In genomic region chr6:28895131-28895812, GRCh38 we compare ENCODE assay signal across 8 cellular contexts. TPM values are rescaled to one million over a fixed set of nuclear protein-coding genes. Genes with fewer than 3 reads are reported as not detected.
A peak's percentile ranks its signal among the peaks of the same experiment; 100 is the strongest.
DNase-seq lines count a peak whose midpoint lies in the region; ATAC-seq lines count a peak whose summit lies in the region.

No MANE protein-coding gene starts in this region.

- H3K27me3 Mint-ChIP-seq in activated T-helper 17 cell treated with anti-CD3 and anti-CD28 coated beads, Interleukin-2, amount 50 U/mL, for 72 hours = no peaks in the 10 kb centered on the region
- peaks cover 0 to 6% (median 0%) of the 10 kb centered on the region in 5 donors for H3K27me3 Mint-ChIP-seq in naive thymus-derived CD8-positive, alpha-beta T cell
- H3K27me3 Mint-ChIP-seq in stimulated activated naive B cell treated with anti-CD40 and anti-IgM and Interleukin-4, amounts not matched to agents 10 μg/mL and 1 μg/mL and 100 μg/mL, for 72 hours = peaks cover 11 to 13% of the 10 kb centered on the region in 2 donors

- peaks cover 25% of the 10 kb centered on the region for H3K36me3 Mint-ChIP-seq in activated T-helper 17 cell treated with anti-CD3 and anti-CD28 coated beads, Interleukin-2, amount 50 U/mL, for 72 hours (ENCODE audit: low read depth)
- peaks cover 0 to 3% (median under 1%) of the 10 kb centered on the region in 3 donors for H3K36me3 Mint-ChIP-seq in naive thymus-derived CD8-positive, alpha-beta T cell
- peaks cover 11 to 21% of the 10 kb centered on the region in 2 donors for H3K36me3 Mint-ChIP-seq in stimulated activated naive B cell treated with anti-CD40 and anti-IgM and Interleukin-4, amounts not matched to agents 10 μg/mL and 1 μg/mL and 100 μg/mL, for 72 hours

- 0 out of 2 replicates have a peak, but pooled peaks cover 5% of the 10 kb centered on the region for H3K4me1 ChIP-seq in GM23248 (ENCODE audit: insufficient read depth)

- peaks cover 2% of the 10 kb centered on the region; the same call in 1 of the 2 replicates for H3K36me3 ChIP-seq in GM23248 (ENCODE audit: low read depth)

- POLR2A ChIA-PET in naive thymus-derived CD8-positive, alpha-beta T cell (lab: Charles Lee) = interaction anchor here (0.7 to 6.2 kb wide), 29 partner anchors 10 to 1762 kb away, joined by 3 to 172 read pairs (median 5); partner anchors contain the start of genes TRIM27, ZNF311 and ZSCAN26

- H3K27ac ChIP-seq in GM23248 = peak overlapping the region; percentile 98

- no peaks in the 10 kb centered on the region for H4K20me1 ChIP-seq in GM23248 (ENCODE audit: insufficient read depth)

- in situ Hi-C loops in GM23248 (cut with MboI) = no loop called here

- H3K9me3 ChIP-seq in GM23248 (ENCODE audit: low read depth) = no peaks in the 10 kb centered on the region

- H3F3A ChIP-seq in GM23248 (ENCODE audit: insufficient read depth) = peaks cover 42% of the 10 kb centered on the region

- H3K9me2 ChIP-seq in GM23248 (ENCODE audit: insufficient read depth) = no peaks in the 10 kb centered on the region

- peak overlapping the region; percentile 100 for H3K27ac Mint-ChIP-seq in activated T-helper 17 cell treated with anti-CD3 and anti-CD28 coated beads, Interleukin-2, amount 50 U/mL, for 72 hours
- peak overlapping the region; percentile 99 to 100 (median 100) for H3K27ac Mint-ChIP-seq in naive thymus-derived CD8-positive, alpha-beta T cell
- H3K27ac Mint-ChIP-seq in stimulated activated naive B cell treated with anti-CD40 and anti-IgM and Interleukin-4, amounts not matched to agents 10 μg/mL and 1 μg/mL and 100 μg/mL, for 72 hours = peak overlapping the region; percentile 100

- H3K4me3 Mint-ChIP-seq in activated T-helper 17 cell treated with anti-CD3 and anti-CD28 coated beads, Interleukin-2, amount 50 U/mL, for 72 hours = peak overlapping the region; percentile 96
- H3K4me3 Mint-ChIP-seq in naive thymus-derived CD8-positive, alpha-beta T cell = peak overlapping the region; percentile 95 to 99 (median 98)
- peak overlapping the region; percentile 97 to 99 for H3K4me3 Mint-ChIP-seq in stimulated activated naive B cell treated with anti-CD40 and anti-IgM and Interleukin-4, amounts not matched to agents 10 μg/mL and 1 μg/mL and 100 μg/mL, for 72 hours

- DNase-seq in Daoy (ENCODE audit: low read depth) = peak; percentile 95
- peak; percentile 97 for DNase-seq in GM23248
- DNase-seq in Kasumi-1 (lab: John Stamatoyannopoulos, UW) = peak; percentile 92 to 94
- peak; percentile 97 for DNase-seq in RPMI7951 (ENCODE audit: low read depth)
- peak; percentile 99 for DNase-seq in fibroblast of peridontal ligament (ENCODE audit: extremely low read depth)
- DNase-seq in naive thymus-derived CD8-positive, alpha-beta T cell = peak; percentile 66 to 98 (median 94)
- peak; percentile 92 for DNase-seq in stimulated activated naive B cell treated with anti-CD40 and anti-IgM and Interleukin-4, amounts not matched to agents 10 μg/mL and 1 μg/mL and 100 μg/mL, for 72 hours

- 6 to 7% methylated on average over 27 of the region's 27 CpGs for WGBS in GM23248 (ENCODE audit: low coverage in 1 of 2, low lambda C conversion rate in 2 of 2, missing lambda C conversion rate in 2 of 2), 2 experiments

- peaks cover 6% of the 10 kb centered on the region for H3K4me1 Mint-ChIP-seq in activated T-helper 17 cell treated with anti-CD3 and anti-CD28 coated beads, Interleukin-2, amount 50 U/mL, for 72 hours
- peaks cover 8 to 23% (median 13%) of the 10 kb centered on the region in 4 donors for H3K4me1 Mint-ChIP-seq in naive thymus-derived CD8-positive, alpha-beta T cell
- peaks cover 6 to 14% of the 10 kb centered on the region in 2 donors for H3K4me1 Mint-ChIP-seq in stimulated activated naive B cell treated with anti-CD40 and anti-IgM and Interleukin-4, amounts not matched to agents 10 μg/mL and 1 μg/mL and 100 μg/mL, for 72 hours

- peak overlapping the region; percentile 98 for H2AFZ ChIP-seq in GM23248

- ATAC-seq in activated T-helper 17 cell treated with anti-CD3 and anti-CD28 coated beads, Interleukin-2, amount 50 U/mL, for 72 hours (replicated peaks) = peak; percentile 83
- peak; percentile 69 to 73 for ATAC-seq in naive thymus-derived CD8-positive, alpha-beta T cell
- peak; percentile 80 to 84 for ATAC-seq in stimulated activated naive B cell treated with anti-CD40 and anti-IgM and Interleukin-4, amounts not matched to agents 10 μg/mL and 1 μg/mL and 100 μg/mL, for 72 hours (replicated peaks)

- no peaks in the 10 kb centered on the region for H3K79me2 ChIP-seq in GM23248 (ENCODE audit: insufficient read depth)

- H3K9ac ChIP-seq in GM23248 = peak overlapping the region; percentile 96

- H3K9me3 Mint-ChIP-seq in activated T-helper 17 cell treated with anti-CD3 and anti-CD28 coated beads, Interleukin-2, amount 50 U/mL, for 72 hours = no peaks in the 10 kb centered on the region
- peaks cover 0 to 6% (median 1%) of the 10 kb centered on the region in 9 donors for H3K9me3 Mint-ChIP-seq in naive thymus-derived CD8-positive, alpha-beta T cell
- no peaks in the 10 kb centered on the region for H3K9me3 Mint-ChIP-seq in stimulated activated naive B cell treated with anti-CD40 and anti-IgM and Interleukin-4, amounts not matched to agents 10 μg/mL and 1 μg/mL and 100 μg/mL, for 72 hours

- H3K4me3 ChIP-seq in GM23248 = peak overlapping the region; percentile 87

- peak overlapping the region; percentile 93 for H3K4me2 ChIP-seq in GM23248 (ENCODE audit: unreplicated experiment)

- no peaks in the 10 kb centered on the region for H3K27me3 ChIP-seq in GM23248 (replicated peaks; ENCODE audit: insufficient read depth)

RNA-seq across cellular contexts. Expression of gene TRIM27, which starts 28.5 kb away (rescaled TPM):
- total RNA-seq in Daoy (2014; rRNA removed; shearing (Covaris generic)) = 114 and 117 TPM in 2 replicates
- 56.1 and 67.7 TPM in 2 replicates for total RNA-seq in GM23248 (2014; rRNA removed; shearing (Covaris generic))
- polyA plus RNA-seq in GM23248 (2016; fragmentation: Nextera tagmentation; extraction: Ambion mirVana) = 40.2 and 42.1 TPM in 2 replicates
- 47.3 and 62.2 TPM in 2 replicates for total RNA-seq in RPMI7951 (2014; rRNA removed; shearing (Covaris generic))
- total RNA-seq in activated T-helper 17 cell treated with anti-CD3 and anti-CD28 coated beads, Interleukin-2, amount 50 U/mL, for 72 hours = 10 to 100 TPM; 34.4 to 51.2 TPM
- 10 to 100 TPM; 79.8 to 80.4 TPM for total RNA-seq in naive thymus-derived CD8-positive, alpha-beta T cell
- 10 to 100 TPM; 37.5 to 71.3 (median 44.2) TPM for polyA plus RNA-seq in naive thymus-derived CD8-positive, alpha-beta T cell

Comparison
In these comparisons a context has a peak if more than half of its experiments do, and no peak if none do; other contexts are left out.
1. Peak in every context shown above with its lines: DNase-seq, ATAC-seq, H3K4me3 ChIP-seq and H3K27ac ChIP-seq.